11 cellular contexts compared by ENCODE assay signal in the genomic region with DNA sequence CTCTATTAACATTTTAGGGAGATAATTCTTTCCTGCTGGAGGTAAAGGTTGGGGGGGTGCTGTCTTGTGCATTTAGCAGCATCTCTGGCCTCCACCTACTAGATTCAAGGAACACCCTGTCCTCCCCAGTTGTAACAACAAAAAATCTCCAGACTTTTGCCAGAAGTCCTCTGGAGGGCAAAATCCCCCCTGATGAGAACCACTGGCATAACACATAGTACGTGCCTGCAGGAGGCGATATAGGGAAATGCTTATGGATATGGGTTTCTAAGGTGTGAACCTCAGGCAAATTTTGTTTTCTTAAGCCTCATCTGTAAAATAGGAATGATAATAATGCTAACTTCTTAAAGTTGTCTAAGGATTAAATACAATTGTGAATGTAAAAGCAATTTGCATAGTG. TPM values are rescaled to one million over a fixed set of nuclear protein-coding genes. Genes with fewer than 3 reads are reported as not detected.
A peak's percentile ranks its signal among the peaks of the same experiment; 100 is the strongest.
DNase-seq lines count a peak whose midpoint lies in the region; ATAC-seq and TF ChIP-seq lines count a peak whose summit lies in the region.
"Had no signal": no experiment of that assay in that cellular context is flagged by ENCODE, and none has a peak within 500 bp of the region (broad histone marks: within the 10 kb centered on the region; RNA-seq: fewer than 3 reads in every experiment).

No MANE protein-coding gene starts in this region.

- in situ Hi-C loops in gastrocnemius medialis (cut with MboI; ENCODE audit: low sequenced_read_pairs in 4 of 4), result loop anchor here (5.0 to 10.0 kb wide), 4 partner anchors 92 to 168 kb away; no protein-coding TSS in a partner anchor

- H3K27me3 ChIP-seq in gastrocnemius medialis, result no peaks in the 10 kb centered on the region
- H3K27me3 ChIP-seq: Peyer's patch had no signal

- no peak for TF ChIP-seq POLR2A in erythroblast (IDR thresholded peaks at IDR 0.05; ENCODE audit: low read length)
- no peak for TF ChIP-seq POLR2A in gastrocnemius medialis (IDR thresholded peaks at IDR 0.05)

- ATAC-seq in gastrocnemius medialis (no peak), GM19351 (IDR thresholded peaks at IDR 0.05; ENCODE audit: unreplicated experiment) (no peak)

- TF ChIP-seq CTCF in AG04449 (IDR thresholded peaks at IDR 0.05; ENCODE audit: insufficient read depth, low read length, missing control alignments) (peak; percentile 7), gastrocnemius medialis (IDR thresholded peaks at IDR 0.05 in 4 of 5, conservative IDR thresholded peaks at IDR 0.05 in 1 of 5) (no peak)

- CTCF ChIA-PET in AG04449 (lab: Yijun Ruan, JAX), result interaction anchor here (0.7 to 8.1 kb wide), 10 partner anchors 10 to 170 kb away, joined by 3 to 105 read pairs (median 18); no protein-coding TSS in a partner anchor

- H3K4me3 ChIP-seq in AG04449 (ENCODE audit: low read depth, low read length) (no peak overlapping the region), gastrocnemius medialis (no peak overlapping the region)
- H3K4me3 ChIP-seq: lung, Peyer's patch had no signal

- H3K36me3 ChIP-seq in gastrocnemius medialis, result no peaks in the 10 kb centered on the region
- H3K36me3 ChIP-seq: Peyer's patch had no signal

- H3K27ac ChIP-seq in gastrocnemius medialis, result no peak overlapping the region
- H3K27ac ChIP-seq: Peyer's patch had no signal

- DNase-seq in AG04449 (ENCODE audit: low read depth, low spot score) (no peak), Daoy (ENCODE audit: low read depth) (peak; percentile 26), NCI-H226 (peak; percentile 44), erythroblast (lab: John Stamatoyannopoulos, UW) (peak; percentile 11 to 14), gastrocnemius medialis (no peak), T-helper 2 cell (no peak), globus pallidus (ENCODE audit: low spot score) (no peak)
- DNase-seq: amygdala, Peyer's patch had no signal

- peaks cover 0 to 9% of the 10 kb centered on the region in 2 donors for H3K4me1 ChIP-seq in gastrocnemius medialis

- intact Hi-C loops in gastrocnemius medialis (cut with DNase I; ENCODE audit: low total_unique reads), result loop anchor here (5.0 kb wide), 3 partner anchors 89 to 144 kb away; a partner anchor contains a TSS

- POLR2A ChIA-PET in AG04449 (lab: Yijun Ruan, JAX), result no interaction called here

- no peaks in the 10 kb centered on the region for H3K9me3 ChIP-seq in gastrocnemius medialis
- H3K9me3 ChIP-seq: Peyer's patch had no signal

RNA-seq across cellular contexts. Expression of a gene that starts 2.9 kb away (rescaled TPM):
- 15.5 and 18.3 TPM in 2 replicates for total RNA-seq in Daoy (2014; rRNA removed; shearing (Covaris generic))
- 1 to 10 TPM; 3.1 to 7.0 (median 5.3) TPM for total RNA-seq in gastrocnemius medialis

Comparison
In these comparisons a context has a peak if more than half of its experiments do, and no peak if none do; other contexts are left out.
1. DNase-seq: peak in Daoy (single experiment), NCI-H226 (single experiment) and erythroblast (2 of 2); none in AG04449 (single experiment), gastrocnemius medialis (0 of 2), T-helper 2 cell (0 of 5) and globus pallidus (single experiment).